ENCODE assay signal across 2 cellular contexts in the genomic region with DNA sequence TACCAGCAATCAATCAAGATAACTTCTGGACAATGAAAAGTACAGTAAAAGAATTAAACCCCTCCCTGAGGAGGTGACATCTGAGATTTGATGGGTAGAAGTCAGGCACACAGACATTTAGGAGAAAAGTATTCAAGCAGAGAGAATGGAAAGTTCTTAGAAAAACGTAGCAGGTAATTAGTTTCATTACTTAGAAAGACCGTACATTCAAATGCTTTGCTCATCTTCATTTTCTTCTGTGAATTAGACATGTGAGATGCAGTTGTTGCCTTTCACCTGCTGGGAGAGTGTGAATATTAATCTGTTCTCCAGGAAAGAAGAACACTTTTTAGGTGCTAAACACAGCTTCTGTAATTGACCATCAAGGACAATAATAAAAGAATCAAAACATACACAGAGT.
TF ChIP-seq lines count a peak whose summit lies in the region.

No MANE protein-coding gene starts in this region.

TF ChIP-seq in GM23338, 12 proteins besides CTCF, POLR2A, EP300 and RAD21:
- no peak for TF ChIP-seq ZNF331 (CRISPR knock-in tag; IDR thresholded peaks at IDR 0.05; ENCODE audit: low read depth)

TF ChIP-seq in H1, 55 proteins besides CTCF, POLR2A, EP300 and RAD21:
- no peak for TF ChIP-seq FOSL1 (IDR thresholded peaks at IDR 0.05; ENCODE audit: insufficient read depth, low read depth, low read length)
- TF ChIP-seq ZNF274 (IDR thresholded peaks at IDR 0.05; ENCODE audit: borderline replicate concordance, extremely low read depth, low read length): no peak
- no peak for TF ChIP-seq GTF2F1 (IDR thresholded peaks at IDR 0.05; ENCODE audit: borderline replicate concordance, low read depth, low read length)
- TF ChIP-seq, protein P1, sequence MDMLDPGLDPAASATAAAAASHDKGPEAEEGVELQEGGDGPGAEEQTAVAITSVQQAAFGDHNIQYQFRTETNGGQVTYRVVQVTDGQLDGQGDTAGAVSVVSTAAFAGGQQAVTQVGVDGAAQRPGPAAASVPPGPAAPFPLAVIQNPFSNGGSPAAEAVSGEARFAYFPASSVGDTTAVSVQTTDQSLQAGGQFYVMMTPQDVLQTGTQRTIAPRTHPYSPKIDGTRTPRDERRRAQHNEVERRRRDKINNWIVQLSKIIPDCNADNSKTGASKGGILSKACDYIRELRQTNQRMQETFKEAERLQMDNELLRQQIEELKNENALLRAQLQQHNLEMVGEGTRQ (IDR thresholded peaks at IDR 0.05; ENCODE audit: low read length): no peak
- TF ChIP-seq TAF1 (IDR thresholded peaks at IDR 0.05; ENCODE audit: low read depth, low read length): no peak
- no peak for TF ChIP-seq EGR1 (IDR thresholded peaks at IDR 0.05; ENCODE audit: borderline replicate concordance, low read depth, low read length)
- TF ChIP-seq KDM4A (IDR thresholded peaks at IDR 0.05; ENCODE audit: low read depth, low read length, severe bottlenecking): no peak
- no peak for TF ChIP-seq JUND (IDR thresholded peaks at IDR 0.05; ENCODE audit: low read length)
- TF ChIP-seq SP4 (IDR thresholded peaks at IDR 0.05; ENCODE audit: low read length): no peak
